8 cellular contexts compared by ENCODE assay signal in the genomic region with DNA sequence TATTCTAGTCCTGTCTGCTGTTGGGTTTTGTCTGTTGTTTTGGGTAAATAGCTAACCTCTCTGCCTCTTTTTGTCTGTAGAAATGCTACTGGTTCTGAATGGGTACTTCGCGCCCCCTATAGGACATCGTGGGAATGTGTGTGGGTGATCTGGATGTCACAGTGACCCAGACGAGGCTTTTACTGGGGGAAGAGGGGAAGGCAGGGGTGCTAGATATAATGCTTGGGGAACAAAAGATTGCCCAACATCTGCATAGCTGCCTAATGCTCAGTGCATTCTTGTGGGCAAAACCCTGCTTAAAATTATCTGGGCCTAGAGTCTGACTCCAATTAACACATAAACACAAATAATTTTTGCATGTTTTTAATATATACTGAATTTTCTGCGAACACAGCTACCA. TPM values are rescaled to one million over a fixed set of nuclear protein-coding genes. Genes with fewer than 3 reads are reported as not detected.
DNase-seq lines count a peak whose midpoint lies in the region; ATAC-seq and TF ChIP-seq lines count a peak whose summit lies in the region.

No MANE protein-coding gene starts in this region.

- H3K27me3 ChIP-seq in MM.1S (replicated peaks; ENCODE audit: insufficient read depth, low read length): no peaks in the 10 kb centered on the region
- H3K27me3 ChIP-seq in SK-N-SH (ENCODE audit: insufficient read depth): no peaks in the 10 kb centered on the region
- no peaks in the 10 kb centered on the region for H3K27me3 ChIP-seq in heart right ventricle
- no peaks in the 10 kb centered on the region for H3K27me3 ChIP-seq in gastrocnemius medialis

- H3K9me2 ChIP-seq in MM.1S (replicated peaks; ENCODE audit: insufficient read depth, low read length) (no peaks in the 10 kb centered on the region), SK-N-SH (no peaks in the 10 kb centered on the region)

- no peak for TF ChIP-seq POLR2A in gastrocnemius medialis (IDR thresholded peaks at IDR 0.05)

- POLR2A ChIA-PET in SK-N-SH (lab: Yijun Ruan, JAX): interaction anchor here (0.9 kb wide), 1 partner anchor 125 kb away, joined by 4 read pairs; no protein-coding TSS in a partner anchor

- H3K4me2 ChIP-seq in MM.1S (ENCODE audit: low read depth, low read length) (no peak overlapping the region), SK-N-SH (no peak overlapping the region)

- 16% methylated on average over 5 of the region's 5 CpGs for WGBS in SK-N-SH (ENCODE audit: low lambda C conversion rate)
- WGBS in heart right ventricle, 2 donors: 21 to 24% methylated on average over 5 of the region's 5 CpGs

- DNase-seq in Caki2 (ENCODE audit: low read depth) (peak; percentile 72), MM.1S (peak; percentile 47), SK-N-SH (peak; percentile 69), heart right ventricle (peak; percentile 43 to 54), gastrocnemius medialis (peak; percentile 23 to 59)
- peak; percentile 75 for DNase-seq in activated naive CD4-positive, alpha-beta T cell treated with Interleukin-2 at 50 U/mL for 16 hours

- H3F3A ChIP-seq in MM.1S (ENCODE audit: insufficient read depth, low read length) (peaks cover 9% of the 10 kb centered on the region; the same call in 1 of the 2 replicates), SK-N-SH (replicated peaks; ENCODE audit: insufficient read depth) (peaks cover 23% of the 10 kb centered on the region)

- CTCF ChIA-PET in SK-N-SH (lab: Yijun Ruan, JAX): interaction anchor here (0.6 to 10.7 kb wide), 57 partner anchors 8 to 1047 kb away, joined by 3 to 177 read pairs (median 5); a partner anchor contains a TSS

- H3K79me2 ChIP-seq in MM.1S (ENCODE audit: low read length): peaks cover 7% of the 10 kb centered on the region
- H3K79me2 ChIP-seq in SK-N-SH (ENCODE audit: insufficient read depth): peaks cover 24% of the 10 kb centered on the region; the same call in 1 of the 2 replicates

- no peaks in the 10 kb centered on the region for H4K20me1 ChIP-seq in MM.1S (ENCODE audit: insufficient read depth, low read length)
- no peaks in the 10 kb centered on the region for H4K20me1 ChIP-seq in SK-N-SH (ENCODE audit: insufficient read depth)

- H2AFZ ChIP-seq in MM.1S (ENCODE audit: low read length) (no peak overlapping the region), SK-N-SH (ENCODE audit: low read depth) (no peak overlapping the region)

- H3K4me3 ChIP-seq in MM.1S (ENCODE audit: low read length) (no peak overlapping the region), SK-N-SH (ENCODE audit: low read depth in 2 of 2, low read length in 1 of 2) (no peak overlapping the region; a peak in 1 of 4 replicates), heart right ventricle (no peak overlapping the region), gastrocnemius medialis (no peak overlapping the region)

- TF ChIP-seq CTCF in MM.1S (IDR thresholded peaks at IDR 0.05; ENCODE audit: low read length) (peak; percentile 85), SK-N-SH (IDR thresholded peaks at IDR 0.05) (peak; percentile 91), heart right ventricle (IDR thresholded peaks at IDR 0.05) (peak; percentile 51 to 84 (median 78)), gastrocnemius medialis (IDR thresholded peaks at IDR 0.05 in 4 of 5, conservative IDR thresholded peaks at IDR 0.05 in 1 of 5) (peak; percentile 50 to 82 (median 73))

- H3K9me3 ChIP-seq in MM.1S (replicated peaks; ENCODE audit: insufficient read depth, low read length): no peaks in the 10 kb centered on the region
- H3K9me3 ChIP-seq in SK-N-SH: no peaks in the 10 kb centered on the region
- no peaks in the 10 kb centered on the region for H3K9me3 ChIP-seq in heart right ventricle
- H3K9me3 ChIP-seq in gastrocnemius medialis: no peaks in the 10 kb centered on the region

- no peak for TF ChIP-seq EP300 in SK-N-SH (IDR thresholded peaks at IDR 0.05; ENCODE audit: borderline replicate concordance in 1 of 2, low read depth in 1 of 2, low read length in 1 of 2)

- no peaks in the 10 kb centered on the region for H3K36me3 ChIP-seq in MM.1S (replicated peaks; ENCODE audit: insufficient read depth, low read length)
- no peaks in the 10 kb centered on the region for H3K36me3 ChIP-seq in SK-N-SH (replicated peaks in 1 of 2; ENCODE audit: control insufficient read depth in 1 of 2, insufficient read depth in 2 of 2, low read length in 1 of 2)
- H3K36me3 ChIP-seq in heart right ventricle: no peaks in the 10 kb centered on the region
- H3K36me3 ChIP-seq in gastrocnemius medialis: no peaks in the 10 kb centered on the region

- H3K9ac ChIP-seq in MM.1S (ENCODE audit: low read length) (no peak overlapping the region), SK-N-SH (no peak overlapping the region)

- ATAC-seq in GM21717 (IDR thresholded peaks at IDR 0.05; ENCODE audit: unreplicated experiment) (peak; percentile 35), heart right ventricle (peak in 3 of 8 donors; percentile 32 to 56 (median 43)), gastrocnemius medialis (peak in 1 of 2 donors; percentile 35), GM18520 (IDR thresholded peaks at IDR 0.05; ENCODE audit: unreplicated experiment) (no peak)

- peak; percentile 90 for TF ChIP-seq RAD21 in SK-N-SH (IDR thresholded peaks at IDR 0.05; ENCODE audit: low read length)

- H3K4me1 ChIP-seq in MM.1S (ENCODE audit: low read length) (peaks cover 16% of the 10 kb centered on the region), SK-N-SH (ENCODE audit: control insufficient read depth in 1 of 2, insufficient read depth in 2 of 2, low read depth in 1 of 2, low read length in 1 of 2) (peaks cover 16 to 47% of the 10 kb centered on the region in 2 experiments), heart right ventricle (peaks cover 1 to 89% (median 76%) of the 10 kb centered on the region in 9 donors), gastrocnemius medialis (peaks cover 97 to 100% of the 10 kb centered on the region in 2 donors)

- H3K27ac ChIP-seq in MM.1S (ENCODE audit: low read length): no peak overlapping the region
- H3K27ac ChIP-seq in SK-N-SH (ENCODE audit: low read depth in 2 of 2, low read length in 1 of 2): no peak overlapping the region
- H3K27ac ChIP-seq in heart right ventricle: no peak overlapping the region
- H3K27ac ChIP-seq in gastrocnemius medialis: peak overlapping the region; percentile 1 to 68 (median 62)

- intact Hi-C loops in heart right ventricle (cut with DNase I): loop anchor here in 4 of 10 donors (2.0 to 5.0 kb wide), 4 partner anchors 57 to 373 kb away; a partner anchor contains a TSS
- intact Hi-C loops in gastrocnemius medialis (cut with DNase I; ENCODE audit: low total_unique reads): loop anchor here (1.0 to 10.0 kb wide), 3 partner anchors 31 to 661 kb away; a partner anchor contains a TSS

- in situ Hi-C loops in Caki2 (cut with HindIII; ENCODE audit: low pct_unique_long_range_greater_than_20kb, low sequenced_read_pairs) (no loop called here), gastrocnemius medialis (cut with MboI; ENCODE audit: low sequenced_read_pairs in 4 of 4) (loop anchor here (10.0 to 25.0 kb wide), 3 partner anchors 51 to 373 kb away; a partner anchor contains a TSS)

TF ChIP-seq in SK-N-SH, 30 proteins besides CTCF, POLR2A, EP300 and RAD21:
- TF ChIP-seq SMC3 (IDR thresholded peaks at IDR 0.05; ENCODE audit: low read depth, low read length) (peak; percentile 80), GATA2 (CRISPR knock-in tag; IDR thresholded peaks at IDR 0.05) (no peak), TCF12 (IDR thresholded peaks at IDR 0.05) (no peak)
- TF ChIP-seq, protein P1, sequence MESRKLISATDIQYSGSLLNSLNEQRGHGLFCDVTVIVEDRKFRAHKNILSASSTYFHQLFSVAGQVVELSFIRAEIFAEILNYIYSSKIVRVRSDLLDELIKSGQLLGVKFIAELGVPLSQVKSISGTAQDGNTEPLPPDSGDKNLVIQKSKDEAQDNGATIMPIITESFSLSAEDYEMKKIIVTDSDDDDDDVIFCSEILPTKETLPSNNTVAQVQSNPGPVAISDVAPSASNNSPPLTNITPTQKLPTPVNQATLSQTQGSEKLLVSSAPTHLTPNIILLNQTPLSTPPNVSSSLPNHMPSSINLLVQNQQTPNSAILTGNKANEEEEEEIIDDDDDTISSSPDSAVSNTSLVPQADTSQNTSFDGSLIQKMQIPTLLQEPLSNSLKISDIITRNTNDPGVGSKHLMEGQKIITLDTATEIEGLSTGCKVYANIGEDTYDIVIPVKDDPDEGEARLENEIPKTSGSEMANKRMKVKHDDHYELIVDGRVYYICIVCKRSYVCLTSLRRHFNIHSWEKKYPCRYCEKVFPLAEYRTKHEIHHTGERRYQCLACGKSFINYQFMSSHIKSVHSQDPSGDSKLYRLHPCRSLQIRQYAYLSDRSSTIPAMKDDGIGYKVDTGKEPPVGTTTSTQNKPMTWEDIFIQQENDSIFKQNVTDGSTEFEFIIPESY (IDR thresholded peaks at IDR 0.05; ENCODE audit: borderline replicate concordance, low read depth): no peak

RNA-seq across cellular contexts. Expression of a gene that starts 57.7 kb away (rescaled TPM):
- total RNA-seq in Caki2 (2014; rRNA removed; shearing (Covaris generic); ENCODE audit: low replicate concordance): 7.1 and 11.3 TPM in 2 replicates
- polyA plus RNA-seq in SK-N-SH (2012; rRNA removed) (6.5 and 8.2 TPM in 2 replicates), heart right ventricle (10 to 100 TPM in 1 of 2 donors, 1 to 10 TPM in 1; 9.8 to 14.7 TPM)
- polyA plus RNA-seq in SK-N-SH (2012; cell fraction: cytosol; rRNA removed): 7.0 and 7.3 TPM in 2 replicates
- polyA plus RNA-seq in SK-N-SH (2012; cell fraction: nucleus; rRNA removed): 12.0 and 14.1 TPM in 2 replicates
- total RNA-seq in heart right ventricle (10 to 100 TPM in 5 of 10 donors, 1 to 10 TPM in 5; 2.9 to 19.9 (median 7.9) TPM), gastrocnemius medialis (10 to 100 TPM; 27.7 to 81.8 (median 41.0) TPM)

Comparison
In these comparisons a context has a peak if more than half of its experiments do, and no peak if none do; other contexts are left out.
1. H3K27ac ChIP-seq: peak in gastrocnemius medialis (4 of 4); none in MM.1S (single experiment), SK-N-SH (0 of 2) and heart right ventricle (0 of 10).
2. Peak in every context shown above with its lines, with median percentiles within 50 percentile points of each other: DNase-seq and CTCF ChIP-seq.